Comparison of ENCODE assay signal across 8 cellular contexts in genomic region chr19:35629332-35629633, GRCh38. TPM values are rescaled to one million over a fixed set of nuclear protein-coding genes. Genes with fewer than 3 reads are reported as not detected.
DNase-seq lines count a peak whose midpoint lies in the region; ATAC-seq, FAIRE-seq and TF ChIP-seq lines count a peak whose summit lies in the region.

No MANE protein-coding gene starts in this region.

- FAIRE-seq in endothelial cell of umbilical vein (lab: Jason Lieb, UNC) = no peak

- no peaks in the 10 kb centered on the region for H3K9me2 ChIP-seq in MM.1S (replicated peaks; ENCODE audit: insufficient read depth, low read length)

- H2AFZ ChIP-seq in MM.1S (ENCODE audit: low read length) = peak overlapping the region; percentile 84
- H2AFZ ChIP-seq in endothelial cell of umbilical vein (ENCODE audit: low read depth, low read length) = peak overlapping the region; percentile 57
- peak overlapping the region; percentile 78 for H2AFZ ChIP-seq in parathyroid adenoma

- H3K9me3 ChIP-seq in MM.1S (replicated peaks; ENCODE audit: insufficient read depth, low read length) = no peaks in the 10 kb centered on the region
- H3K9me3 ChIP-seq in endothelial cell of umbilical vein (replicated peaks; ENCODE audit: control insufficient read depth, insufficient read depth, low read length) = no peaks in the 10 kb centered on the region
- H3K9me3 ChIP-seq in parathyroid adenoma (ENCODE audit: control insufficient read depth, low read length) = no peaks in the 10 kb centered on the region

- no peak for TF ChIP-seq CTCF in GM12865 (IDR thresholded peaks at IDR 0.05; ENCODE audit: insufficient read depth, low read depth, low read length, missing control alignments)
- TF ChIP-seq CTCF in MM.1S (IDR thresholded peaks at IDR 0.05; ENCODE audit: low read length) = no peak
- no peak for TF ChIP-seq CTCF in endothelial cell of umbilical vein (IDR thresholded peaks at IDR 0.05; ENCODE audit: extremely low read depth in 1 of 2, insufficient read depth in 1 of 2, low read depth in 1 of 2, low read length in 2 of 2)
- no peak for TF ChIP-seq CTCF in parathyroid adenoma (IDR thresholded peaks at IDR 0.05)

- H3K27me3 ChIP-seq in MM.1S (replicated peaks; ENCODE audit: insufficient read depth, low read length) = no peaks in the 10 kb centered on the region
- H3K27me3 ChIP-seq in endothelial cell of umbilical vein (ENCODE audit: control insufficient read depth in 2 of 2, insufficient read depth in 2 of 2, low read length in 2 of 2) = no peaks in the 10 kb centered on the region
- no peaks in the 10 kb centered on the region for H3K27me3 ChIP-seq in parathyroid adenoma (ENCODE audit: control insufficient read depth, insufficient read depth, low read length)

- peak overlapping the region; percentile 92 for H3K9ac ChIP-seq in MM.1S (ENCODE audit: low read length)
- H3K9ac ChIP-seq in endothelial cell of umbilical vein (replicated peaks; ENCODE audit: extremely low read depth, insufficient read depth, low read length) = peak overlapping the region; percentile 87
- peak overlapping the region; percentile 64 for H3K9ac ChIP-seq in parathyroid adenoma

- POLR2A ChIA-PET in endothelial cell of umbilical vein (lab: Charles Lee) = no interaction called here

- no peak for TF ChIP-seq POLR2A in endothelial cell of umbilical vein (IDR thresholded peaks at IDR 0.05; ENCODE audit: low read depth, low read length)
- TF ChIP-seq POLR2A in GM18505 (IDR thresholded peaks at IDR 0.05; ENCODE audit: borderline replicate concordance, extremely low read depth, insufficient read depth, insufficient read length) = no peak

- CTCF ChIA-PET in endothelial cell of umbilical vein (lab: Charles Lee) = no interaction called here

- H3K79me2 ChIP-seq in MM.1S (ENCODE audit: low read length) (peaks cover 17% of the 10 kb centered on the region), endothelial cell of umbilical vein (ENCODE audit: control insufficient read depth, insufficient read depth, low read length) (peaks cover 7% of the 10 kb centered on the region), parathyroid adenoma (peaks cover 3% of the 10 kb centered on the region)

- dilution Hi-C loops in endothelial cell of umbilical vein (cut with MboI; ENCODE audit: extremely low pct_ligation_motif_present, low sequenced_read_pairs) = no loop called here

- ATAC-seq in GM18505 (IDR thresholded peaks at IDR 0.05; ENCODE audit: unreplicated experiment) (no peak), GM19328 (IDR thresholded peaks at IDR 0.05; ENCODE audit: unreplicated experiment) (no peak)

- no peaks in the 10 kb centered on the region for H3K9me1 ChIP-seq in endothelial cell of umbilical vein (replicated peaks; ENCODE audit: control insufficient read depth, extremely low read depth, insufficient read depth, low read length)

- intact Hi-C loops in endothelial cell of umbilical vein (cut with micrococcal nuclease) = loop anchor here (5.0 kb wide), 1 partner anchor 82 kb away; the partner anchor contains the start of gene TMEM147

- peak overlapping the region; percentile 51; the same call in 1 of the 2 replicates for H3K27ac ChIP-seq in MM.1S (ENCODE audit: low read length)
- peak overlapping the region; percentile 53 for H3K27ac ChIP-seq in endothelial cell of umbilical vein (ENCODE audit: insufficient read depth, low read depth, low read length)
- H3K27ac ChIP-seq in parathyroid adenoma = peak overlapping the region; percentile 67

- peaks cover 2% of the 10 kb centered on the region; the same call in 1 of the 2 replicates for H3F3A ChIP-seq in MM.1S (ENCODE audit: insufficient read depth, low read length)

- BruUV-seq in endothelial cell of umbilical vein (replicated peaks; lab: Mats Ljungman, UMichigan) = TSS peak; percentile 57

- H4K20me1 ChIP-seq in MM.1S (ENCODE audit: insufficient read depth, low read length) (no peaks in the 10 kb centered on the region), endothelial cell of umbilical vein (replicated peaks; ENCODE audit: control insufficient read depth, extremely low read depth, insufficient read depth, low read length) (no peaks in the 10 kb centered on the region)

- DNase-seq in GM12865 (ENCODE audit: low read depth) (no peak), MM.1S (no peak), endothelial cell of umbilical vein (ENCODE audit: low read depth, low spot score) (no peak), NCI-H1436 (lab: John Stamatoyannopoulos, UW) (no peak), kidney glomerular epithelial cell (lab: John Stamatoyannopoulos, UW) (no peak)

- H3K36me3 ChIP-seq in MM.1S (replicated peaks; ENCODE audit: insufficient read depth, low read length) (no peaks in the 10 kb centered on the region), endothelial cell of umbilical vein (ENCODE audit: control insufficient read depth in 2 of 2, extremely low read depth in 1 of 2, insufficient read depth in 2 of 2, low read length in 2 of 2) (peaks cover 8 to 33% of the 10 kb centered on the region in 2 experiments), parathyroid adenoma (ENCODE audit: control insufficient read depth, insufficient read depth, low read length) (no peaks in the 10 kb centered on the region)

- peak overlapping the region; percentile 74 for H3K4me3 ChIP-seq in GM12865 (ENCODE audit: low read depth, low read length)
- H3K4me3 ChIP-seq in MM.1S (ENCODE audit: low read length) = peak overlapping the region; percentile 93
- H3K4me3 ChIP-seq in endothelial cell of umbilical vein (replicated peaks in 1 of 3; ENCODE audit: insufficient read depth in 1 of 3, low read depth in 1 of 3, low read length in 3 of 3) = peak overlapping the region; percentile 70 to 98 (median 76)
- peak overlapping the region; percentile 97 for H3K4me3 ChIP-seq in parathyroid adenoma (ENCODE audit: low read depth, low read length)

- H3K4me1 ChIP-seq in MM.1S (ENCODE audit: low read length) = 0 out of 2 replicates have a peak, but pooled peaks cover 3% of the 10 kb centered on the region
- H3K4me1 ChIP-seq in endothelial cell of umbilical vein (ENCODE audit: control insufficient read depth, extremely low read depth, insufficient read depth, low read length) = peaks cover 10% of the 10 kb centered on the region
- H3K4me1 ChIP-seq in parathyroid adenoma = no peaks in the 10 kb centered on the region

- H3K4me2 ChIP-seq in MM.1S (ENCODE audit: low read depth, low read length) (peak overlapping the region; percentile 99), endothelial cell of umbilical vein (ENCODE audit: insufficient read depth, low read length) (peak overlapping the region; percentile 82), parathyroid adenoma (ENCODE audit: low read length) (peak overlapping the region; percentile 87)

TF ChIP-seq in endothelial cell of umbilical vein, 7 proteins besides CTCF, POLR2A, EP300 and RAD21 (continues in another document):
- TF ChIP-seq MYC (IDR thresholded peaks at IDR 0.05; ENCODE audit: low read depth, low read length) = no peak

RNA-seq across cellular contexts. Expression of gene RBM42, which starts 0.4 kb away (rescaled TPM):
- 97.3 and 99.2 TPM in 2 replicates for total RNA-seq in endothelial cell of umbilical vein
- 78.3 and 81.4 TPM in 2 replicates for polyA plus RNA-seq in endothelial cell of umbilical vein
- polyA plus RNA-seq in endothelial cell of umbilical vein (2011; cell fraction: cytosol; rRNA removed) = 62.7 and 68.7 TPM in 2 replicates
- polyA plus RNA-seq in endothelial cell of umbilical vein (2011; cell fraction: nucleus; rRNA removed) = 33.0 and 34.5 TPM in 2 replicates
- polyA plus RNA-seq in endothelial cell of umbilical vein (2012) = 58.0 and 68.5 TPM in 2 replicates
- 20.9 and 23.2 TPM in 2 replicates for polyA minus RNA-seq in endothelial cell of umbilical vein
- 46.9 TPM for polyA minus RNA-seq in endothelial cell of umbilical vein (2011; cell fraction: cytosol; rRNA and poly(A)+ RNA removed)
- polyA minus RNA-seq in endothelial cell of umbilical vein (2011; cell fraction: nucleus; rRNA and poly(A)+ RNA removed) = 10.0 and 11.0 TPM in 2 replicates

RNA-seq across cellular contexts. Expression of gene ETV2, which starts 12.3 kb away (rescaled TPM):
- total RNA-seq in endothelial cell of umbilical vein = 0.95 and 1.5 TPM in 2 replicates
- polyA plus RNA-seq in endothelial cell of umbilical vein = 1.0 and 2.1 TPM in 2 replicates
- 0.36 and 0.82 TPM in 2 replicates for polyA plus RNA-seq in endothelial cell of umbilical vein (2011; cell fraction: cytosol; rRNA removed)
- 0.14 and 0.32 TPM in 2 replicates for polyA plus RNA-seq in endothelial cell of umbilical vein (2011; cell fraction: nucleus; rRNA removed)
- 0.40 and 0.61 TPM in 2 replicates for polyA plus RNA-seq in endothelial cell of umbilical vein (2012)
- polyA minus RNA-seq in endothelial cell of umbilical vein = not detected in 2 replicates
- not detected for polyA minus RNA-seq in endothelial cell of umbilical vein (2011; cell fraction: cytosol; rRNA and poly(A)+ RNA removed)
- not detected in 2 replicates for polyA minus RNA-seq in endothelial cell of umbilical vein (2011; cell fraction: nucleus; rRNA and poly(A)+ RNA removed)

RNA-seq across cellular contexts. Expression of gene HAUS5, which starts 16.7 kb away (rescaled TPM):
- 17.5 and 19.0 TPM in 2 replicates for total RNA-seq in endothelial cell of umbilical vein
- polyA plus RNA-seq in endothelial cell of umbilical vein = 8.9 and 9.2 TPM in 2 replicates
- 5.0 and 6.7 TPM in 2 replicates for polyA plus RNA-seq in endothelial cell of umbilical vein (2011; cell fraction: cytosol; rRNA removed)
- 53.9 and 55.6 TPM in 2 replicates for polyA plus RNA-seq in endothelial cell of umbilical vein (2011; cell fraction: nucleus; rRNA removed)
- 8.7 and 9.3 TPM in 2 replicates for polyA plus RNA-seq in endothelial cell of umbilical vein (2012)
- polyA minus RNA-seq in endothelial cell of umbilical vein = 5.8 and 6.6 TPM in 2 replicates
- polyA minus RNA-seq in endothelial cell of umbilical vein (2011; cell fraction: cytosol; rRNA and poly(A)+ RNA removed) = 13.5 TPM
- 7.8 and 9.9 TPM in 2 replicates for polyA minus RNA-seq in endothelial cell of umbilical vein (2011; cell fraction: nucleus; rRNA and poly(A)+ RNA removed)

RNA-seq across cellular contexts. Expression of gene COX6B1, which starts 18.8 kb away (rescaled TPM):
- 300 and 327 TPM in 2 replicates for total RNA-seq in endothelial cell of umbilical vein
- polyA plus RNA-seq in endothelial cell of umbilical vein = 692 and 759 TPM in 2 replicates
- polyA plus RNA-seq in endothelial cell of umbilical vein (2011; cell fraction: cytosol; rRNA removed) = 721 and 850 TPM in 2 replicates
- 176 and 236 TPM in 2 replicates for polyA plus RNA-seq in endothelial cell of umbilical vein (2011; cell fraction: nucleus; rRNA removed)
- polyA plus RNA-seq in endothelial cell of umbilical vein (2012) = 564 and 590 TPM in 2 replicates
- polyA minus RNA-seq in endothelial cell of umbilical vein = 349 and 385 TPM in 2 replicates
- polyA minus RNA-seq in endothelial cell of umbilical vein (2011; cell fraction: cytosol; rRNA and poly(A)+ RNA removed) = 195 TPM
- polyA minus RNA-seq in endothelial cell of umbilical vein (2011; cell fraction: nucleus; rRNA and poly(A)+ RNA removed) = 33.5 and 36.0 TPM in 2 replicates

RNA-seq across cellular contexts. Expression of gene UPK1A, which starts 37.0 kb away (rescaled TPM):
- total RNA-seq in endothelial cell of umbilical vein = not detected in 2 replicates
- 0.13 TPM in 1 of 2 replicates, not detected in the other for polyA plus RNA-seq in endothelial cell of umbilical vein
- 0.06 TPM in 1 of 2 replicates, not detected in the other for polyA plus RNA-seq in endothelial cell of umbilical vein (2011; cell fraction: cytosol; rRNA removed)
- 0.22 TPM in 1 of 2 replicates, not detected in the other for polyA plus RNA-seq in endothelial cell of umbilical vein (2011; cell fraction: nucleus; rRNA removed)
- polyA plus RNA-seq in endothelial cell of umbilical vein (2012) = not detected in 2 replicates
- not detected in 2 replicates for polyA minus RNA-seq in endothelial cell of umbilical vein
- not detected for polyA minus RNA-seq in endothelial cell of umbilical vein (2011; cell fraction: cytosol; rRNA and poly(A)+ RNA removed)
- polyA minus RNA-seq in endothelial cell of umbilical vein (2011; cell fraction: nucleus; rRNA and poly(A)+ RNA removed) = not detected in 2 replicates
